ENCODE assay signal across 4 cellular contexts in the genomic region with DNA sequence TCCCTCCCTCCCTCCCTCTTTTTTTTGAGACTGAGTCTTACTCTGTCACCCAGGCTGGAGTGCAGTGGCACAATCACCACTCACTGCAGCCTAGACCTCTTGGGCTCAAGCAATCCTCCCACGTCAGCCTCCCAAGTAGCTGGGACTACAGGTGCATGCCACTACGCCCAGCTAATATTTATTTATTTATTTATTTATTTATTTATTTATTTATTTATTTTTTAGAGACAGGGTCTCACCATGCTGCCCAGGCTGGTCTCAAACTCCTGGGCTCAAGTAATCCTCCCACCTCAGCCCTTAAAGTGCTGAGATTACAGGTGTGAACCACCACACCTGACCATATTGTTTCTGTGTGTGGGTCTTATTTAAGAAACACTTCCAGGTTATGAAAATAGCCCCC. TPM values are rescaled to one million over a fixed set of nuclear protein-coding genes. Genes with fewer than 3 reads are reported as not detected.
"Had no signal": no experiment of that assay in that cellular context is flagged by ENCODE, and none has a peak within 500 bp of the region (broad histone marks: within the 10 kb centered on the region; RNA-seq: fewer than 3 reads in every experiment).

No MANE protein-coding gene starts in this region.

RNA-seq across cellular contexts. Expression of a gene that starts 11.1 kb away (rescaled TPM):
- total RNA-seq: LHCN-M2, M059J, MCF 10A, NCI-H460 had no signal

RNA-seq across cellular contexts. Expression of a gene that starts 23.9 kb away (rescaled TPM):
- total RNA-seq: LHCN-M2, MCF 10A, NCI-H460 had no signal
